9 cellular contexts compared by ENCODE assay signal in the genomic region with DNA sequence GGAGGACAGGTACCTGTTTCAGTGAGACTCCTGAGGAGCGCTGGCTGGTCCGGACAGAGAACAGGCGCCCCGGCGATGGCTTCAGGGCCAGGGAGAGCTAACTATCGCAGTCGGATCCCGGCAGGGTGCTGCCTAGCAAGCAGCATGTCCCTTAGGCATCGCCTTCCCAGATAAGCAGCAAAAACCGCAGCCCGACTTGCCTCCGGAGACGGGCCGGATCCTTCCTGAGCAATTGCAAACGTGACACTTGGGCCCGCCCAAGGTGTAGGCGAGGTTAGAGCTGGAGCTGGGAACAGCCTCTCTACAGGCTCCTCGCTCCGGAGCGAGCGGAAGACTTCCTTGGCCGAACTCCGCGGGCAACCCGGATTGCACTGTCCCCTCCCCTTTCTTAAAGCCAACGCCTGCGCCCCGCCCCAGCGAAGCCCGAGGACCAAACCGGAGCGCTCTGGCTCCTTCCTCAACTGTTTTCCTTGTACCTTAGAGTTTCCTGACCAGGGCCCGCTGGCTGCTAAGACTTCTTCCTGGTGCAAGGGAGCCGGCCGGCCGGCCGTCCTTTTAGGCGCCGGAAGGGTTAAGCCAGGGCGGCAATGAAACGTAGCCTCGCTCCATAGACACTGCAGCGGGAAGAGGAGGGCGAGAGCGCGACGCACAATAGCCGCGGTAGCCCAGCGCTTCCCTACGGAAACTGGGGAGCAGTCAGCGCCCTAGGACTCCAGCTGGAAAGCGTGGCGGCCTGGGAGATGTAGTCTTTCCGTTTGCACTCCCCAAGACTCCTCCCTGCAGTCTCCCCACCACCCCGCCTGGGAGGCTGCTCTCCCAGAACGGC. TPM values are rescaled to one million over a fixed set of nuclear protein-coding genes. Genes with fewer than 3 reads are reported as not detected.
DNase-seq lines count a peak whose midpoint lies in the region; ATAC-seq, FAIRE-seq and TF ChIP-seq lines count a peak whose summit lies in the region.
"Had no signal": no experiment of that assay in that cellular context is flagged by ENCODE, and none has a peak within 500 bp of the region (broad histone marks: within the 10 kb centered on the region; RNA-seq: fewer than 3 reads in every experiment).

A gene with protein sequence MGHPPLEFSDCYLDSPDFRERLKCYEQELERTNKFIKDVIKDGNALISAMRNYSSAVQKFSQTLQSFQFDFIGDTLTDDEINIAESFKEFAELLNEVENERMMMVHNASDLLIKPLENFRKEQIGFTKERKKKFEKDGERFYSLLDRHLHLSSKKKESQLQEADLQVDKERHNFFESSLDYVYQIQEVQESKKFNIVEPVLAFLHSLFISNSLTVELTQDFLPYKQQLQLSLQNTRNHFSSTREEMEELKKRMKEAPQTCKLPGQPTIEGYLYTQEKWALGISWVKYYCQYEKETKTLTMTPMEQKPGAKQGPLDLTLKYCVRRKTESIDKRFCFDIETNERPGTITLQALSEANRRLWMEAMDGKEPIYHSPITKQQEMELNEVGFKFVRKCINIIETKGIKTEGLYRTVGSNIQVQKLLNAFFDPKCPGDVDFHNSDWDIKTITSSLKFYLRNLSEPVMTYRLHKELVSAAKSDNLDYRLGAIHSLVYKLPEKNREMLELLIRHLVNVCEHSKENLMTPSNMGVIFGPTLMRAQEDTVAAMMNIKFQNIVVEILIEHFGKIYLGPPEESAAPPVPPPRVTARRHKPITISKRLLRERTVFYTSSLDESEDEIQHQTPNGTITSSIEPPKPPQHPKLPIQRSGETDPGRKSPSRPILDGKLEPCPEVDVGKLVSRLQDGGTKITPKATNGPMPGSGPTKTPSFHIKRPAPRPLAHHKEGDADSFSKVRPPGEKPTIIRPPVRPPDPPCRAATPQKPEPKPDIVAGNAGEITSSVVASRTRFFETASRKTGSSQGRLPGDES (minus strand): TSS at position 341 of the 826 bp plus-strand sequence. CDS start 475 bp downstream, outside the sequence.

- no peak within 1 kb of the TSS for H3K27ac Mint-ChIP-seq in T-helper 2 cell treated with Interferon-gamma antibody and Interleukin-4, amounts not matched to agents 5 μg/mL and 100 μg/mL, for 36 hours
- no peak within 1 kb of the TSS for H3K27ac Mint-ChIP-seq in activated naive CD8-positive, alpha-beta T cell treated with anti-CD3 and anti-CD28 coated beads for 36 hours
- peak within 1 kb of the TSS in 2 of 10 donors; percentile 22 to 53 for H3K27ac Mint-ChIP-seq in naive thymus-derived CD8-positive, alpha-beta T cell

- peak within 1 kb of the TSS; percentile 75 for H3K4me3 Mint-ChIP-seq in T-helper 2 cell treated with Interferon-gamma antibody and Interleukin-4, amounts not matched to agents 5 μg/mL and 100 μg/mL, for 36 hours
- H3K4me3 Mint-ChIP-seq in activated naive CD8-positive, alpha-beta T cell treated with anti-CD3 and anti-CD28 coated beads for 36 hours = peak within 1 kb of the TSS; percentile 74
- peak within 1 kb of the TSS; percentile 62 to 90 (median 78) for H3K4me3 Mint-ChIP-seq in naive thymus-derived CD8-positive, alpha-beta T cell

- H3K27me3 Mint-ChIP-seq in T-helper 2 cell treated with Interferon-gamma antibody and Interleukin-4, amounts not matched to agents 5 μg/mL and 100 μg/mL, for 36 hours (ENCODE audit: low read depth) = peaks cover 57% of the 10 kb centered on the region
- H3K27me3 Mint-ChIP-seq in activated naive CD8-positive, alpha-beta T cell treated with anti-CD3 and anti-CD28 coated beads for 36 hours = peaks cover 44% of the 10 kb centered on the region
- H3K27me3 Mint-ChIP-seq in naive thymus-derived CD8-positive, alpha-beta T cell = peaks cover 14 to 60% (median 37%) of the 10 kb centered on the region in 5 donors

- H3K27ac ChIP-seq in uterus = peak within 1 kb of the TSS; percentile 83 to 89

- intact Hi-C loops in uterus (cut with DNase I; ENCODE audit: low total_unique reads) = no loop called here

- POLR2A ChIA-PET in naive thymus-derived CD8-positive, alpha-beta T cell (lab: Charles Lee) = no interaction called here

- peaks cover 3% of the 10 kb centered on the region for H3K4me1 Mint-ChIP-seq in T-helper 2 cell treated with Interferon-gamma antibody and Interleukin-4, amounts not matched to agents 5 μg/mL and 100 μg/mL, for 36 hours (ENCODE audit: low read depth)
- peaks cover 6% of the 10 kb centered on the region for H3K4me1 Mint-ChIP-seq in activated naive CD8-positive, alpha-beta T cell treated with anti-CD3 and anti-CD28 coated beads for 36 hours
- H3K4me1 Mint-ChIP-seq in naive thymus-derived CD8-positive, alpha-beta T cell = peaks cover 6 to 19% (median 9%) of the 10 kb centered on the region in 4 donors

- no peaks in the 10 kb centered on the region for H3K9me3 Mint-ChIP-seq in T-helper 2 cell treated with Interferon-gamma antibody and Interleukin-4, amounts not matched to agents 5 μg/mL and 100 μg/mL, for 36 hours
- no peaks in the 10 kb centered on the region for H3K9me3 Mint-ChIP-seq in activated naive CD8-positive, alpha-beta T cell treated with anti-CD3 and anti-CD28 coated beads for 36 hours
- peaks cover 0 to 3% (median 0%) of the 10 kb centered on the region in 9 donors for H3K9me3 Mint-ChIP-seq in naive thymus-derived CD8-positive, alpha-beta T cell

- H3K9me3 ChIP-seq in uterus = no peaks in the 10 kb centered on the region

- H3K36me3 ChIP-seq in uterus = no peaks in the 10 kb centered on the region

- peak within 1 kb of the TSS; percentile 53 to 69 for H3K4me3 ChIP-seq in uterus

- no peak for DNase-seq in T-helper 2 cell treated with Interferon-gamma antibody and Interleukin-4, amounts not matched to agents 5 μg/mL and 100 μg/mL, for 36 hours (ENCODE audit: low spot score)
- no peak for DNase-seq in T-helper 2 cell
- DNase-seq in NCI-H2196 treated with DMSO at 0.1 percent for 48 hours (lab: John Stamatoyannopoulos, UW; ENCODE audit: unreplicated experiment) = peak; percentile 3
- no peak for DNase-seq in activated naive CD8-positive, alpha-beta T cell treated with anti-CD3 and anti-CD28 coated beads for 36 hours
- DNase-seq in frontal cortex (ENCODE audit: low spot score in 2 of 2) = peak; percentile 18 to 40
- peak in 1 of 10 donors; percentile 1 for DNase-seq in naive thymus-derived CD8-positive, alpha-beta T cell
- DNase-seq in uterus = peak; percentile 77 to 80
- DNase-seq in NK-92 treated with Interleukin-12 subunit alpha and Interleukin-12 subunit beta, amount 100 ng/mL, for 24 hours (lab: John Stamatoyannopoulos, UW) = no peak

- no peak for ATAC-seq in naive thymus-derived CD8-positive, alpha-beta T cell

- H3K4me1 ChIP-seq in uterus = no peaks in the 10 kb centered on the region

- FAIRE-seq in frontal cortex (lab: Jason Lieb, UNC) = no peak
- FAIRE-seq: islet of Langerhans had no signal

- H3K27me3 ChIP-seq in uterus = no peaks in the 10 kb centered on the region

- TF ChIP-seq CTCF in uterus (IDR thresholded peaks at IDR 0.05) = peak in 1 of 4 experiments; percentile 3

- no peaks in the 10 kb centered on the region for H3K36me3 Mint-ChIP-seq in T-helper 2 cell treated with Interferon-gamma antibody and Interleukin-4, amounts not matched to agents 5 μg/mL and 100 μg/mL, for 36 hours (ENCODE audit: low read depth)
- no peaks in the 10 kb centered on the region for H3K36me3 Mint-ChIP-seq in activated naive CD8-positive, alpha-beta T cell treated with anti-CD3 and anti-CD28 coated beads for 36 hours
- H3K36me3 Mint-ChIP-seq in naive thymus-derived CD8-positive, alpha-beta T cell = peaks cover 0 to 9% (median 0%) of the 10 kb centered on the region in 3 donors

- TF ChIP-seq POLR2A in uterus (IDR thresholded peaks at IDR 0.05) = peak; percentile 16 to 23

RNA-seq across cellular contexts. Expression of the gene that starts here (rescaled TPM):
- total RNA-seq in activated naive CD8-positive, alpha-beta T cell treated with anti-CD3 and anti-CD28 coated beads for 36 hours = not detected
- total RNA-seq in frontal cortex (39.1 TPM), uterus (10 to 100 TPM in 2 of 4 donors, 1 to 10 TPM in 2; 4.6 to 27.7 (median 10.8) TPM)
- under 1 TPM in 1 of 2 experiments, not detected in 1; 0.05 TPM for total RNA-seq in naive thymus-derived CD8-positive, alpha-beta T cell
- not detected for polyA plus RNA-seq in naive thymus-derived CD8-positive, alpha-beta T cell

Comparison
In these comparisons a context has a peak if more than half of its experiments do, and no peak if none do; other contexts are left out.
1. RNA of the gene that starts here (total RNA-seq): 39.1 TPM in frontal cortex (single experiment) and 4.6 to 27.7 TPM in uterus; 0.05 TPM in naive thymus-derived CD8-positive, alpha-beta T cell and not detected in activated naive CD8-positive, alpha-beta T cell treated with anti-CD3 and anti-CD28 coated beads for 36 hours; every median in the first group is over 4 times any median in the second.
2. DNase-seq: peak in NCI-H2196 treated with DMSO at 0.1 percent for 48 hours (single experiment), frontal cortex (2 of 2) and uterus (2 of 2); none in T-helper 2 cell treated with Interferon-gamma antibody and Interleukin-4, amounts not matched to agents 5 μg/mL and 100 μg/mL, for 36 hours (single experiment), T-helper 2 cell (0 of 5), activated naive CD8-positive, alpha-beta T cell treated with anti-CD3 and anti-CD28 coated beads for 36 hours (single experiment) and NK-92 treated with Interleukin-12 subunit alpha and Interleukin-12 subunit beta, amount 100 ng/mL, for 24 hours (single experiment).
3. Peak in every context shown above with its lines, with median percentiles within 50 percentile points of each other: H3K4me3 Mint-ChIP-seq.